12 cellular contexts compared by ENCODE assay signal in genomic region chr1:65423884-65424655, GRCh38. TPM values are rescaled to one million over a fixed set of nuclear protein-coding genes. Genes with fewer than 3 reads are reported as not detected.
A peak's percentile ranks its signal among the peaks of the same experiment; 100 is the strongest.
DNase-seq lines count a peak whose midpoint lies in the region; ATAC-seq and TF ChIP-seq lines count a peak whose summit lies in the region.
"Had no signal": no experiment of that assay in that cellular context is flagged by ENCODE, and none has a peak within 500 bp of the region (broad histone marks: within the 10 kb centered on the region; RNA-seq: fewer than 3 reads in every experiment).

No MANE protein-coding gene starts in this region.

- intact Hi-C loops in psoas muscle (cut with DNase I), result loop anchor here (5.0 to 10.0 kb wide), 4 partner anchors 88 to 359 kb away; no protein-coding TSS in a partner anchor

- H3K4me1 ChIP-seq in psoas muscle, result peaks cover 34% of the 10 kb centered on the region
- H3K4me1 ChIP-seq in HAP-1, result peaks cover 35% of the 10 kb centered on the region

- in situ Hi-C loops in HAP-1 (cut with MboI; ENCODE audit: low sequenced_read_pairs), result loop anchor here (25.0 kb wide), 1 partner anchor 362 kb away; no protein-coding TSS in a partner anchor

- H3K27me3 ChIP-seq in psoas muscle (ENCODE audit: insufficient read depth in 3 of 3, low read length in 2 of 3) (no peaks in the 10 kb centered on the region), HAP-1 (ENCODE audit: low read depth) (no peaks in the 10 kb centered on the region)
- H3K27me3 ChIP-seq: body of pancreas had no signal

- ATAC-seq in psoas muscle, result no peak
- no peak for ATAC-seq in GM19035 (IDR thresholded peaks at IDR 0.05; ENCODE audit: unreplicated experiment)
- ATAC-seq: body of pancreas, lower lobe of right lung had no signal

- H3K36me3 ChIP-seq in psoas muscle (ENCODE audit: insufficient read depth in 1 of 2, low read depth in 1 of 2), result peaks cover 0 to 42% of the 10 kb centered on the region in 2 donors
- peaks cover 12% of the 10 kb centered on the region for H3K36me3 ChIP-seq in HAP-1 (replicated peaks)

- 81 to 94% (median 87%) methylated on average over 2 of the region's 2 CpGs for WGBS in psoas muscle, 3 donors

- TF ChIP-seq CTCF in cardiac fibroblast (IDR thresholded peaks at IDR 0.05; ENCODE audit: low read depth, low read length) (no peak), psoas muscle (IDR thresholded peaks at IDR 0.05) (no peak)

- DNase-seq in NOMO-1 treated with DMSO at 0.1 percent for 48 hours (lab: John Stamatoyannopoulos, UW; ENCODE audit: unreplicated experiment) (peak; percentile 25), NOMO-1 treated with dmso at 0.1 percent for 144 hours (lab: John Stamatoyannopoulos, UW; ENCODE audit: unreplicated experiment) (no peak), M059J (ENCODE audit: low read depth) (peak; percentile 92), cardiac fibroblast (ENCODE audit: low read depth in 2 of 2) (peak; percentile 86 to 96), psoas muscle (no peak), HAP-1 (ENCODE audit: low spot score in 2 of 2) (no peak), DMS53 treated with DMSO at 0.1 percent for 48 hours (lab: John Stamatoyannopoulos, UW; ENCODE audit: unreplicated experiment) (no peak)
- DNase-seq: 8988T, lower lobe of right lung had no signal

- H3K27ac ChIP-seq in psoas muscle, result peak overlapping the region; percentile 31
- H3K27ac ChIP-seq: HL-60, lower lobe of right lung had no signal

- H3K4me3 ChIP-seq in cardiac fibroblast (replicated peaks in 1 of 2; ENCODE audit: low read depth in 2 of 2, low read length in 2 of 2) (no peak overlapping the region), psoas muscle (peak overlapping the region; percentile 14), HAP-1 (no peak overlapping the region)
- H3K4me3 ChIP-seq: body of pancreas, lower lobe of right lung had no signal

- H3K9me3 ChIP-seq in psoas muscle, result no peaks in the 10 kb centered on the region
- H3K9me3 ChIP-seq in HAP-1, result no peaks in the 10 kb centered on the region
- H3K9me3 ChIP-seq: body of pancreas, lower lobe of right lung had no signal

RNA-seq across cellular contexts. Expression of gene LEPR, which starts 3.6 kb away (rescaled TPM):
- total RNA-seq in M059J (2014; rRNA removed; shearing (Covaris generic)), result 7.8 and 8.6 TPM in 2 replicates
- total RNA-seq in psoas muscle, result 1 to 10 TPM; 1.8 to 7.8 (median 4.7) TPM
- polyA plus RNA-seq in psoas muscle, result 1 to 10 TPM in 2 of 3 donors, under 1 TPM in 1; 0.73 to 2.1 (median 1.5) TPM

RNA-seq across cellular contexts. Expression of gene LEPROT, which starts 3.6 kb away (rescaled TPM):
- total RNA-seq in M059J (2014; rRNA removed; shearing (Covaris generic)), result 31.2 and 44.7 TPM in 2 replicates
- total RNA-seq in psoas muscle, result 10 to 100 TPM; 20.3 to 34.5 (median 27.6) TPM
- 10 to 100 TPM; 14.9 to 28.7 (median 22.9) TPM for polyA plus RNA-seq in psoas muscle

Comparison
In these comparisons a context has a peak if more than half of its experiments do, and no peak if none do; other contexts are left out.
1. DNase-seq: peak in NOMO-1 treated with DMSO at 0.1 percent for 48 hours (single experiment), M059J (single experiment) and cardiac fibroblast (2 of 2); none in NOMO-1 treated with dmso at 0.1 percent for 144 hours (single experiment), psoas muscle (0 of 2), HAP-1 (0 of 2) and DMS53 treated with DMSO at 0.1 percent for 48 hours (single experiment).